ENCODE assay signal across 13 cellular contexts in the genomic region with DNA sequence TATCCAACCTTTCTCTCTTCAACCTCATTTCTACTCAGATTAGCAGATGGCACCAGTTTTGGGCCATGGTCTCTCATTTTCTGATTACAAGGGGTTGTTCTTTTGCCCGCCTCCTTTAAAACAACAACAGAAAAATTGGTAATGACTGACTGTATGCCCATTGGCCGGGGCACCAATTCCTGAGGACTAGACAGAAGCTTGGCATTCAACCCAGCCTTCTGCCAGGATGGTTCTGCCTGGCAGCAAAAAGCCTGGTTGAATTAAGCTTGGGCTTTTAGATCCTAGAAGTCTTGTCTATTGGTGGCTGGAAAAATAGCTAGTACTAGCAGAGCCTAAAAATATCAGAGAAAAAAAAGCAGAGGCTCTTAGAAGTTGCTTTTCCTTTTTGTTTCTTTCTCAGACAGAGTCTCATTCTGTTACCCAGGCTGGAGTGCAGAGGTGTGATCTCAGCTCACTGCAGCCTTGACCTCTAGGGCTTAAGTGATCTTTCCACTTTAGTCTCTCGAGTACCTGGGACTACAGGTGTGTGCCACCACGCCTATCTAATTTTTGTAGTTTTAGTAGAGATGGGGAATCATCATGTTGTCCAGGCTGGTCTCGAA.
"Had no signal": no experiment of that assay in that cellular context is flagged by ENCODE, and none has a peak within 500 bp of the region (broad histone marks: within the 10 kb centered on the region; RNA-seq: fewer than 3 reads in every experiment).

No MANE protein-coding gene starts in this region.

- H3K27me3 Mint-ChIP-seq: activated CD4-positive, alpha-beta T cell treated with anti-CD3 and anti-CD28 coated beads, Interleukin-2, amount 10 ng/mL, durations not matched to agents 7 days and 5 days; activated naive CD8-positive, alpha-beta T cell had no signal

- H3K9me3 Mint-ChIP-seq: activated CD4-positive, alpha-beta T cell treated with anti-CD3 and anti-CD28 coated beads, Interleukin-2, amount 10 ng/mL, durations not matched to agents 7 days and 5 days; stimulated activated effector memory CD8-positive, alpha-beta T cell treated with anti-CD3 and anti-CD28 coated beads, Interleukin-12 subunit alpha, Interleukin-12 subunit beta, amount 100 ng/mL, for 72 hours; T-helper 2 cell treated with Interferon-gamma antibody and Interleukin-4, amounts not matched to agents 5 μg/mL and 100 μg/mL, for 36 hours had no signal

- H3K4me1 Mint-ChIP-seq: stimulated activated effector memory CD8-positive, alpha-beta T cell treated with anti-CD3 and anti-CD28 coated beads, Interleukin-12 subunit alpha, Interleukin-12 subunit beta, amount 100 ng/mL, for 72 hours had no signal

- H3K4me3 Mint-ChIP-seq: activated CD4-positive, alpha-beta T cell treated with anti-CD3 and anti-CD28 coated beads, Interleukin-2, amount 10 ng/mL, durations not matched to agents 7 days and 5 days; activated naive CD8-positive, alpha-beta T cell; stimulated activated effector memory CD8-positive, alpha-beta T cell treated with anti-CD3 and anti-CD28 coated beads, Interleukin-12 subunit alpha, Interleukin-12 subunit beta, amount 100 ng/mL, for 72 hours; T-helper 2 cell treated with Interferon-gamma antibody and Interleukin-4, amounts not matched to agents 5 μg/mL and 100 μg/mL, for 36 hours had no signal

- DNase-seq: activated CD4-positive, alpha-beta T cell treated with anti-CD3 and anti-CD28 coated beads, Interleukin-2, amount 10 ng/mL, durations not matched to agents 7 days and 5 days; activated CD4-positive, CD25-positive, alpha-beta regulatory T cell; activated CD8-positive, alpha-beta memory T cell treated with anti-CD3 and anti-CD28 coated beads for 24 hours; activated gamma-delta T cell treated with Interleukin-2 at 50 U/mL for 16 hours; amniotic stem cell; body of pancreas; left colon; midbrain; tibial artery; uterus had no signal

- H3K36me3 Mint-ChIP-seq: activated naive CD8-positive, alpha-beta T cell; stimulated activated effector memory CD8-positive, alpha-beta T cell treated with anti-CD3 and anti-CD28 coated beads, Interleukin-12 subunit alpha, Interleukin-12 subunit beta, amount 100 ng/mL, for 72 hours had no signal

- H3K27ac Mint-ChIP-seq: activated CD4-positive, alpha-beta T cell treated with anti-CD3 and anti-CD28 coated beads, Interleukin-2, amount 10 ng/mL, durations not matched to agents 7 days and 5 days; activated naive CD8-positive, alpha-beta T cell; stimulated activated effector memory CD8-positive, alpha-beta T cell treated with anti-CD3 and anti-CD28 coated beads, Interleukin-12 subunit alpha, Interleukin-12 subunit beta, amount 100 ng/mL, for 72 hours; T-helper 2 cell treated with Interferon-gamma antibody and Interleukin-4, amounts not matched to agents 5 μg/mL and 100 μg/mL, for 36 hours had no signal
